Comparison of ENCODE assay signal across 15 cellular contexts in the genomic region with DNA sequence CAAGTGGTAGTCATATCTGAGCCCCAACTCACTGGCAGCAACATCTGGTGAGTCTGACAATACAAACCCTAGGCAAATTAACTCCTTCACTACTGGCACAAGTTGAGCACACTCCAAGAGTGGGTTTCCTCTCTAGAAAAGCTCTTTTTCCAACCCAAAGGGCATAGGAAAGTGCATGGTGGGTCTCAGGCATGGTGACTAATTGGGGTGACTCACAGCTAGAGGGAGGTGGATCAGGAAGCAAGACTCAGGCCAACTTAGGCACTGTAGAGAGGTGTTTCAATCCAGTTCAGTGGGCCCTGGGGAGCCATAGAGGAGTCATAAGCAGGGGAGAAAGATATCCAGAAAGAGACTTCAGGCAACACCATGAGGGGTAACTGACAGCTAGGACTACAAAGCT. TPM values are rescaled to one million over a fixed set of nuclear protein-coding genes. Genes with fewer than 3 reads are reported as not detected.
DNase-seq lines count a peak whose midpoint lies in the region; ATAC-seq, FAIRE-seq and TF ChIP-seq lines count a peak whose summit lies in the region.
"Had no signal": no experiment of that assay in that cellular context is flagged by ENCODE, and none has a peak within 500 bp of the region (broad histone marks: within the 10 kb centered on the region; RNA-seq: fewer than 3 reads in every experiment).

No MANE protein-coding gene starts in this region.

- H3K27me3 ChIP-seq in bronchial epithelial cell (ENCODE audit: control insufficient read depth, insufficient read depth, low read length) = no peaks in the 10 kb centered on the region
- H3K27me3 ChIP-seq in CD4-positive, alpha-beta T cell (ENCODE audit: control insufficient read depth, insufficient read depth, low read length) = no peaks in the 10 kb centered on the region
- H3K27me3 ChIP-seq: upper lobe of right lung had no signal

- peaks cover 4% of the 10 kb centered on the region for H3K27me3 Mint-ChIP-seq in CD4-positive, alpha-beta T cell

- no peak overlapping the region for H3K27ac ChIP-seq in CD4-positive, alpha-beta T cell (ENCODE audit: low read depth, low read length)
- H3K27ac ChIP-seq: heart left ventricle, psoas muscle, upper lobe of right lung had no signal

- no peak for TF ChIP-seq POLR2A in NB4 (IDR thresholded peaks at IDR 0.05; ENCODE audit: extremely low read depth, insufficient read length)

- FAIRE-seq in bronchial epithelial cell (lab: Jason Lieb, UNC) = no peak

- H3K36me3 Mint-ChIP-seq in CD4-positive, alpha-beta T cell (ENCODE audit: low read depth) = no peaks in the 10 kb centered on the region

- TF ChIP-seq CTCF in NB4 (IDR thresholded peaks at IDR 0.05; ENCODE audit: low read depth, low read length) (no peak), bronchial epithelial cell (IDR thresholded peaks at IDR 0.05; ENCODE audit: insufficient read depth, low read length, severe bottlenecking) (no peak)
- no peak for TF ChIP-seq CTCF in CD4-positive, alpha-beta T cell (IDR thresholded peaks at IDR 0.05)

- DNase-seq in SIG-M5 treated with dmso at 0.1 percent for 504 hours (lab: John Stamatoyannopoulos, UW; ENCODE audit: unreplicated experiment) (peak; percentile 25), SIG-M5 (lab: John Stamatoyannopoulos, UW) (no peak), NB4 (ENCODE audit: low read depth) (peak; percentile 97), bronchial epithelial cell (ENCODE audit: low read depth) (peak; percentile 66), renal cortical epithelial cell (ENCODE audit: low read depth) (peak; percentile 19), NCI-H2171 (lab: John Stamatoyannopoulos, UW) (no peak)
- DNase-seq in CD4-positive, alpha-beta T cell = no peak
- DNase-seq: 8988T; activated T-cell treated with anti-CD3 and anti-CD28 coated beads, Interleukin-2, amount 50 U/mL, for 1 hour; central memory CD4-positive, alpha-beta T cell; heart left ventricle; NCI-H524; psoas muscle; upper lobe of right lung had no signal

- no peaks in the 10 kb centered on the region for H3K9me3 Mint-ChIP-seq in CD4-positive, alpha-beta T cell

- no peaks in the 10 kb centered on the region for H3K36me3 ChIP-seq in bronchial epithelial cell (ENCODE audit: control insufficient read depth, insufficient read depth, low read length)
- H3K36me3 ChIP-seq: heart left ventricle, upper lobe of right lung had no signal

- CTCF ChIA-PET in CD4-positive, alpha-beta T cell (lab: Charles Lee) = interaction anchor here (0.5 kb wide), 1 partner anchor 217 kb away, joined by 3 read pairs; no protein-coding TSS in a partner anchor

- H3K9me3 ChIP-seq in CD4-positive, alpha-beta T cell (ENCODE audit: control insufficient read depth, low read length) = no peaks in the 10 kb centered on the region
- H3K9me3 ChIP-seq: heart left ventricle, psoas muscle, upper lobe of right lung had no signal

- no peak overlapping the region for H3K27ac Mint-ChIP-seq in CD4-positive, alpha-beta T cell

- no peak overlapping the region for H3K4me3 Mint-ChIP-seq in CD4-positive, alpha-beta T cell

- H3K4me1 Mint-ChIP-seq in CD4-positive, alpha-beta T cell (ENCODE audit: low read depth) = peaks cover 21% of the 10 kb centered on the region

- no peak for ATAC-seq in GM21737 (IDR thresholded peaks at IDR 0.05; ENCODE audit: unreplicated experiment)
- no peak for ATAC-seq in CD4-positive, alpha-beta T cell (ENCODE audit: poor library complexity)
- ATAC-seq: psoas muscle, upper lobe of right lung had no signal

- H3K4me3 ChIP-seq in NB4 (ENCODE audit: low read depth, low read length) (no peak overlapping the region), bronchial epithelial cell (ENCODE audit: low read depth, low read length) (no peak overlapping the region)
- H3K4me3 ChIP-seq: heart left ventricle, psoas muscle, upper lobe of right lung had no signal

- POLR2A ChIA-PET in CD4-positive, alpha-beta T cell (lab: Charles Lee) = interaction anchor here (0.7 to 1.1 kb wide), 3 partner anchors 14 to 121 kb away, joined by 3 to 5 read pairs (median 3); partner anchors contain the start of gene MAP1LC3B2

- intact Hi-C loops in CD4-positive, alpha-beta T cell (cut with DNase I, micrococcal nuclease) = loop anchor here (2.0 to 10.0 kb wide), 4 partner anchors 327 to 603 kb away; partner anchors contain the start of gene MED13L (in 1 of the 2)

RNA-seq across cellular contexts. Expression of gene MAP1LC3B2, which starts 42.3 kb away (rescaled TPM):
- 0.79 and 1.8 TPM in 2 replicates for total RNA-seq in bronchial epithelial cell
- total RNA-seq in renal cortical epithelial cell = 0.35 and 1.6 TPM in 2 replicates
- 1 to 10 TPM; 1.5 to 2.1 TPM for total RNA-seq in CD4-positive, alpha-beta T cell
- total RNA-seq: upper lobe of right lung had no signal

Comparison
In these comparisons a context has a peak if more than half of its experiments do, and no peak if none do; other contexts are left out.
1. DNase-seq: peak in SIG-M5 treated with dmso at 0.1 percent for 504 hours (single experiment), NB4 (single experiment), bronchial epithelial cell (single experiment) and renal cortical epithelial cell (single experiment); none in SIG-M5 (single experiment), NCI-H2171 (single experiment) and CD4-positive, alpha-beta T cell (0 of 10).